ENCODE assay signal across 9 cellular contexts in genomic region chr3:18477620-18478019, GRCh38. TPM values are rescaled to one million over a fixed set of nuclear protein-coding genes. Genes with fewer than 3 reads are reported as not detected.
"Had no signal": no experiment of that assay in that cellular context is flagged by ENCODE, and none has a peak within 500 bp of the region (broad histone marks: within the 10 kb centered on the region; RNA-seq: fewer than 3 reads in every experiment).

No MANE protein-coding gene starts in this region.

- FAIRE-seq: H1, H54, HepG2 had no signal

- H3K9me3 Mint-ChIP-seq: GM23338, H9, IgD-negative memory B cell had no signal

- H3K4me1 Mint-ChIP-seq: GM23338, H9 had no signal

- H3K4me3 ChIP-seq: GM23338 had no signal

- H3K4me3 Mint-ChIP-seq: GM23338, H9, IgD-negative memory B cell had no signal

- DNase-seq: H9, HCEC 1CT, KBM-7 had no signal

- H3K27ac ChIP-seq: HL-60 had no signal

- ATAC-seq: GM23338, HepG2 had no signal

- H3K27ac Mint-ChIP-seq: GM23338, IgD-negative memory B cell had no signal

RNA-seq across cellular contexts. Expression of gene SATB1, which starts 52.5 kb away (rescaled TPM):
- total RNA-seq: HepG2 had no signal
